ENCODE assay signal across 8 cellular contexts in genomic region chr14:68547305-68548193, GRCh38.
A peak's percentile ranks its signal among the peaks of the same experiment; 100 is the strongest.
DNase-seq lines count a peak whose midpoint lies in the region; ATAC-seq, FAIRE-seq and TF ChIP-seq lines count a peak whose summit lies in the region.

No MANE protein-coding gene starts in this region.

- H3K4me1 ChIP-seq in esophagus squamous epithelium, result peaks cover 65 to 93% (median 68%) of the 10 kb centered on the region in 3 donors

- DNase-seq in AG08395 (ENCODE audit: low spot score) (peak; percentile 71), RCC 7860 (ENCODE audit: low spot score) (peak; percentile 86), esophagus squamous epithelium (lab: John Stamatoyannopoulos, UW) (no peak), non-pigmented ciliary epithelial cell (ENCODE audit: low read depth) (peak; percentile 69), GM19238 (ENCODE audit: insufficient read length, low spot score) (no peak), cerebellar cortex (ENCODE audit: low spot score) (no peak)

- ATAC-seq in GM21367 (IDR thresholded peaks at IDR 0.05; ENCODE audit: unreplicated experiment), result no peak
- no peak for ATAC-seq in GM21619 (IDR thresholded peaks at IDR 0.05; ENCODE audit: unreplicated experiment)

- H3K27ac ChIP-seq in esophagus squamous epithelium, result peak overlapping the region; percentile 94 to 99 (median 96)

- 23 to 57% methylated on average over 9 to 11 of the region's 12 CpGs for WGBS in esophagus squamous epithelium, 2 donors

- no peaks in the 10 kb centered on the region for H3K36me3 ChIP-seq in esophagus squamous epithelium

- intact Hi-C loops in esophagus squamous epithelium (cut with DNase I), result loop anchor here (10.0 kb wide), 2 partner anchors 127 to 237 kb away; no protein-coding TSS in a partner anchor

- H3K9me3 ChIP-seq in esophagus squamous epithelium, result no peaks in the 10 kb centered on the region

- H3K4me3 ChIP-seq in esophagus squamous epithelium, result peak overlapping the region in 1 of 4 donors; percentile 33

- FAIRE-seq in RCC 7860 (lab: Jason Lieb, UNC), result peak; percentile 67

- H3K27me3 ChIP-seq in esophagus squamous epithelium, result no peaks in the 10 kb centered on the region

- TF ChIP-seq CTCF in esophagus squamous epithelium (IDR thresholded peaks at IDR 0.05), result no peak

- peak in 3 of 4 donors; percentile 17 to 60 (median 45) for TF ChIP-seq POLR2A in esophagus squamous epithelium (IDR thresholded peaks at IDR 0.05)

Comparison
In these comparisons a context has a peak if more than half of its experiments do, and no peak if none do; other contexts are left out.
1. DNase-seq: peak in AG08395 (single experiment), RCC 7860 (single experiment) and non-pigmented ciliary epithelial cell (single experiment); none in esophagus squamous epithelium (single experiment), GM19238 (single experiment) and cerebellar cortex (single experiment).